In the genomic region with DNA sequence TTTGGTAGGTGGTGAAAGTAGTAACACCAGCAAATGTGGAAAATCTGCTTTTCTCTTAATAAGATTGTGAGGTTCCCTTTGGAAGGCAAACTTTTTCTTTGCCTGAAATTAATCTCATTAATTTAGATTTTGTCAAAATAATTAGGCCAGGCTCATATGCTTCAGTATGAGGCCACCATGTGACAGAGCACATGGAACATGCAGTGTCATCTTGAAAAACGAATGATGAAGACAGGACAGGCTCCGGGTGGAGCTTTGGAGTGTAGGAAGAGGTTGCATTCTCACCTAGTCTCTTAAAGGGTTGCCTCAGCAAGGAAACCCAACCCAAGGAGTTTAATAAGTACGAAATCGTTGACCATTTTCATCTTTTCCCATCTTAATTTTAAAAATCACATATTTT, we compare ENCODE assay signal across 2 cellular contexts.
A peak's percentile ranks its signal among the peaks of the same experiment; 100 is the strongest.
TF ChIP-seq lines count a peak whose summit lies in the region.

No MANE protein-coding gene starts in this region.

TF ChIP-seq in HepG2, 621 proteins besides CTCF, POLR2A, EP300 and RAD21:
- no peak for TF ChIP-seq ZBTB43 (CRISPR knock-in tag; conservative IDR thresholded peaks at IDR 0.05)
- TF ChIP-seq ZFP37 (CRISPR knock-in tag; IDR thresholded peaks at IDR 0.05; ENCODE audit: borderline replicate concordance): no peak
- peak; percentile 19; the same call in 1 of the 2 replicates for TF ChIP-seq MNT (IDR thresholded peaks at IDR 0.05)
- TF ChIP-seq SOX6 (IDR thresholded peaks at IDR 0.05): no peak
- no peak for TF ChIP-seq SOX6 (CRISPR knock-in tag; IDR thresholded peaks at IDR 0.05)

TF ChIP-seq in GM12878, 131 proteins besides CTCF, POLR2A, EP300 and RAD21:
- TF ChIP-seq STAT1 (conservative IDR thresholded peaks at IDR 0.05): no peak
- no peak for TF ChIP-seq RBBP5 (conservative IDR thresholded peaks at IDR 0.05)
- TF ChIP-seq, protein P1, sequence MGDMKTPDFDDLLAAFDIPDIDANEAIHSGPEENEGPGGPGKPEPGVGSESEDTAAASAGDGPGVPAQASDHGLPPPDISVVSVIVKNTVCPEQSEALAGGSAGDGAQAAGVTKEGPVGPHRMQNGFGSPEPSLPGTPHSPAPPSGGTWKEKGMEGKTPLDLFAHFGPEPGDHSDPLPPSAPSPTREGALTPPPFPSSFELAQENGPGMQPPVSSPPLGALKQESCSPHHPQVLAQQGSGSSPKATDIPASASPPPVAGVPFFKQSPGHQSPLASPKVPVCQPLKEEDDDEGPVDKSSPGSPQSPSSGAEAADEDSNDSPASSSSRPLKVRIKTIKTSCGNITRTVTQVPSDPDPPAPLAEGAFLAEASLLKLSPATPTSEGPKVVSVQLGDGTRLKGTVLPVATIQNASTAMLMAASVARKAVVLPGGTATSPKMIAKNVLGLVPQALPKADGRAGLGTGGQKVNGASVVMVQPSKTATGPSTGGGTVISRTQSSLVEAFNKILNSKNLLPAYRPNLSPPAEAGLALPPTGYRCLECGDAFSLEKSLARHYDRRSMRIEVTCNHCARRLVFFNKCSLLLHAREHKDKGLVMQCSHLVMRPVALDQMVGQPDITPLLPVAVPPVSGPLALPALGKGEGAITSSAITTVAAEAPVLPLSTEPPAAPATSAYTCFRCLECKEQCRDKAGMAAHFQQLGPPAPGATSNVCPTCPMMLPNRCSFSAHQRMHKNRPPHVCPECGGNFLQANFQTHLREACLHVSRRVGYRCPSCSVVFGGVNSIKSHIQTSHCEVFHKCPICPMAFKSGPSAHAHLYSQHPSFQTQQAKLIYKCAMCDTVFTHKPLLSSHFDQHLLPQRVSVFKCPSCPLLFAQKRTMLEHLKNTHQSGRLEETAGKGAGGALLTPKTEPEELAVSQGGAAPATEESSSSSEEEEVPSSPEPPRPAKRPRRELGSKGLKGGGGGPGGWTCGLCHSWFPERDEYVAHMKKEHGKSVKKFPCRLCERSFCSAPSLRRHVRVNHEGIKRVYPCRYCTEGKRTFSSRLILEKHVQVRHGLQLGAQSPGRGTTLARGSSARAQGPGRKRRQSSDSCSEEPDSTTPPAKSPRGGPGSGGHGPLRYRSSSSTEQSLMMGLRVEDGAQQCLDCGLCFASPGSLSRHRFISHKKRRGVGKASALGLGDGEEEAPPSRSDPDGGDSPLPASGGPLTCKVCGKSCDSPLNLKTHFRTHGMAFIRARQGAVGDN (IDR thresholded peaks at IDR 0.05): 0 out of 2 replicates have a peak, but pooled peaks have one; percentile 22
- TF ChIP-seq SMC3 (IDR thresholded peaks at IDR 0.05; ENCODE audit: borderline replicate concordance, low read length): no peak
- TF ChIP-seq POLR2AphosphoS5 (IDR thresholded peaks at IDR 0.05; ENCODE audit: low read length): peak; percentile 9; the same call in 1 of the 2 replicates
- 0 out of 2 replicates have a peak, but pooled peaks have one; percentile 36 for TF ChIP-seq RAD51 (IDR thresholded peaks at IDR 0.05)
